ENCODE assay signal across 28 cellular contexts in genomic region chr1:244788493-244789275, GRCh38. TPM values are rescaled to one million over a fixed set of nuclear protein-coding genes. Genes with fewer than 3 reads are reported as not detected.
A peak's percentile ranks its signal among the peaks of the same experiment; 100 is the strongest.
DNase-seq lines count a peak whose midpoint lies in the region; ATAC-seq, FAIRE-seq and TF ChIP-seq lines count a peak whose summit lies in the region.
"Had no signal": no experiment of that assay in that cellular context is flagged by ENCODE, and none has a peak within 500 bp of the region (broad histone marks: within the 10 kb centered on the region; RNA-seq: fewer than 3 reads in every experiment).

No MANE protein-coding gene starts in this region.

- H3K9ac ChIP-seq in neuronal stem cell (ENCODE audit: low read depth, low read length, poor library complexity): no peak overlapping the region

- H3K4ac ChIP-seq in neuronal stem cell (ENCODE audit: low read length): no peak overlapping the region

- peak overlapping the region; percentile 57 for H2AFZ ChIP-seq in neuronal stem cell (ENCODE audit: low read length)

- peaks cover 0 to 12% of the 10 kb centered on the region in 2 donors for H3K4me1 ChIP-seq in neuronal stem cell (ENCODE audit: control insufficient read depth in 2 of 2, insufficient read depth in 1 of 2, low read depth in 1 of 2, low read length in 2 of 2)
- H3K4me1 ChIP-seq: colonic mucosa, uterus had no signal

- H3K18ac ChIP-seq in neuronal stem cell (ENCODE audit: low read length): peak overlapping the region; percentile 68

- peaks cover 0 to 10% (median 0%) of the 10 kb centered on the region in 3 experiments for H3K27me3 ChIP-seq in neuronal stem cell (ENCODE audit: control insufficient read depth in 3 of 3, insufficient read depth in 3 of 3, low read depth in 1 of 3, low read length in 3 of 3)
- H3K27me3 ChIP-seq: colonic mucosa, right lobe of liver, uterus had no signal

- no peak overlapping the region for H2AK5ac ChIP-seq in neuronal stem cell (ENCODE audit: low read depth, low read length)

- FAIRE-seq in GM12891 (lab: Jason Lieb, UNC): no peak
- FAIRE-seq: bronchial epithelial cell, kidney had no signal

- H3K27ac ChIP-seq in caudate nucleus (ENCODE audit: low read depth, low read length): peak overlapping the region; percentile 59
- H3K27ac ChIP-seq in neuronal stem cell (replicated peaks; ENCODE audit: low read length): peak overlapping the region; percentile 14
- H3K27ac ChIP-seq: colonic mucosa, right lobe of liver, uterus had no signal

- WGBS in neuronal stem cell (ENCODE audit: extremely low coverage in 2 of 2, insufficient read length in 2 of 2, insufficient replicate concordance in 1 of 2), 2 donors: no CpG with 5 or more reads among the region's 23 CpGs

- no peak overlapping the region for H2BK5ac ChIP-seq in neuronal stem cell (ENCODE audit: low read length)

- no peaks in the 10 kb centered on the region for H3K79me1 ChIP-seq in neuronal stem cell (ENCODE audit: low read depth, low read length)

- no peaks in the 10 kb centered on the region for H3K9me3 ChIP-seq in neuronal stem cell (replicated peaks in 1 of 2; ENCODE audit: control insufficient read depth in 2 of 2, insufficient read depth in 1 of 2, low read depth in 1 of 2, low read length in 2 of 2)
- H3K9me3 ChIP-seq: colonic mucosa, right lobe of liver, uterus had no signal

- DNase-seq in GM12891 (ENCODE audit: insufficient read length, low spot score) (no peak), MV-4-11 (lab: John Stamatoyannopoulos, UW) (peak; percentile 27), caudate nucleus (lab: John Stamatoyannopoulos, UW) (peak in 28 of 61 donors; percentile 6 to 80 (median 54)), neuronal stem cell (ENCODE audit: low spot score) (no peak), DMS53 treated with DMSO at 0.1 percent for 48 hours (lab: John Stamatoyannopoulos, UW; ENCODE audit: unreplicated experiment) (no peak), pons (ENCODE audit: low spot score) (no peak), iPS-NIHi11 (ENCODE audit: low spot score) (no peak)
- DNase-seq: activated CD4-positive, alpha-beta T cell treated with anti-CD3 and anti-CD28 coated beads, Interleukin-2, amount 50 U/mL, for 4 hours; activated CD8-positive, alpha-beta memory T cell treated with anti-CD3 and anti-CD28 coated beads, Interleukin-2, amount 50 U/mL, for 48 hours; Calu3; colonic mucosa; effector memory CD8-positive, alpha-beta T cell; kidney; NCI-H1105; NCI-H1930; NCI-H2227 treated with DMSO at 0.1 percent for 48 hours; NCI-H526 treated with DMSO at 0.1 percent for 48 hours; OCI-M1; posterior cingulate gyrus; right lobe of liver; stimulated activated CD4-positive, alpha-beta T cell treated with anti-CD3 and anti-CD28 coated beads, Interleukin-12 subunit alpha, Interleukin-12 subunit beta, amount 100 ng/mL, for 4 hours; stimulated activated CD4-positive, alpha-beta T cell treated with anti-CD3 and anti-CD28 coated beads, Interleukin-4, amount 100 ng/mL, for 24 hours; uterus had no signal

- ATAC-seq in GM21737 (IDR thresholded peaks at IDR 0.05; ENCODE audit: unreplicated experiment): no peak
- ATAC-seq: activated naive CD4-positive, alpha-beta T cell treated with anti-CD3 and anti-CD28 coated beads, Interleukin-2, amount 50 U/mL, for 72 hours; effector memory CD8-positive, alpha-beta T cell; natural killer cell treated with Interleukin-12 subunit alpha and Interleukin-12 subunit beta and Interleukin-15 and Interleukin-18, amount 100 ng/mL, for 72 hours; right lobe of liver; stimulated activated effector memory CD8-positive, alpha-beta T cell treated with anti-CD3 and anti-CD28 coated beads, Interleukin-12 subunit alpha, Interleukin-12 subunit beta, amount 100 ng/mL, for 72 hours had no signal

- no peak overlapping the region for H3K4me2 ChIP-seq in neuronal stem cell (ENCODE audit: insufficient read depth, low read length, poor library complexity, severe bottlenecking)

- H2BK12ac ChIP-seq in neuronal stem cell (ENCODE audit: low read length): peak overlapping the region; percentile 4

- no peak overlapping the region for H4K8ac ChIP-seq in neuronal stem cell (ENCODE audit: low read depth, low read length)

- no peak for TF ChIP-seq POLR2A in GM12891 (IDR thresholded peaks at IDR 0.05; ENCODE audit: low read depth, low read length)

- no peak overlapping the region for H3K4me3 ChIP-seq in neuronal stem cell (ENCODE audit: low read length in 2 of 2)
- H3K4me3 ChIP-seq: colonic mucosa, right lobe of liver, uterus had no signal

- H3K14ac ChIP-seq in neuronal stem cell (ENCODE audit: low read length): no peak overlapping the region

- H2BK15ac ChIP-seq in neuronal stem cell (ENCODE audit: low read length): peak overlapping the region; percentile 78

- H3K23ac ChIP-seq in neuronal stem cell (ENCODE audit: low read depth, low read length, poor library complexity): no peak overlapping the region

- H2BK120ac ChIP-seq in neuronal stem cell (ENCODE audit: low read depth, low read length): no peak overlapping the region

- no peaks in the 10 kb centered on the region for H3K36me3 ChIP-seq in neuronal stem cell (replicated peaks in 1 of 2; ENCODE audit: control insufficient read depth in 2 of 2, insufficient read depth in 2 of 2, low read length in 2 of 2)
- H3K36me3 ChIP-seq: colonic mucosa, right lobe of liver, uterus had no signal

- no peak overlapping the region for H4K91ac ChIP-seq in neuronal stem cell (ENCODE audit: low read depth, low read length, poor library complexity)

TF ChIP-seq in GM12891, 5 proteins besides CTCF, POLR2A, EP300 and RAD21:
- peak; percentile 74 for TF ChIP-seq SPI1 (IDR thresholded peaks at IDR 0.05; ENCODE audit: low read depth, low read length)
- no peak for TF ChIP-seq PAX5 (IDR thresholded peaks at IDR 0.05; ENCODE audit: insufficient read depth, low read length, severe bottlenecking)

RNA-seq across cellular contexts. Expression of gene COX20, which starts 46.8 kb away (rescaled TPM):
- 63.7 TPM for polyA plus RNA-seq in GM12891 (2012; ENCODE audit: low read depth, missing spikeins)
- polyA plus RNA-seq in neuronal stem cell (2013, experiment 1 of 2): 32.4 TPM
- polyA plus RNA-seq in neuronal stem cell (2013, experiment 2 of 2): 32.4 TPM
